In the genomic region with DNA sequence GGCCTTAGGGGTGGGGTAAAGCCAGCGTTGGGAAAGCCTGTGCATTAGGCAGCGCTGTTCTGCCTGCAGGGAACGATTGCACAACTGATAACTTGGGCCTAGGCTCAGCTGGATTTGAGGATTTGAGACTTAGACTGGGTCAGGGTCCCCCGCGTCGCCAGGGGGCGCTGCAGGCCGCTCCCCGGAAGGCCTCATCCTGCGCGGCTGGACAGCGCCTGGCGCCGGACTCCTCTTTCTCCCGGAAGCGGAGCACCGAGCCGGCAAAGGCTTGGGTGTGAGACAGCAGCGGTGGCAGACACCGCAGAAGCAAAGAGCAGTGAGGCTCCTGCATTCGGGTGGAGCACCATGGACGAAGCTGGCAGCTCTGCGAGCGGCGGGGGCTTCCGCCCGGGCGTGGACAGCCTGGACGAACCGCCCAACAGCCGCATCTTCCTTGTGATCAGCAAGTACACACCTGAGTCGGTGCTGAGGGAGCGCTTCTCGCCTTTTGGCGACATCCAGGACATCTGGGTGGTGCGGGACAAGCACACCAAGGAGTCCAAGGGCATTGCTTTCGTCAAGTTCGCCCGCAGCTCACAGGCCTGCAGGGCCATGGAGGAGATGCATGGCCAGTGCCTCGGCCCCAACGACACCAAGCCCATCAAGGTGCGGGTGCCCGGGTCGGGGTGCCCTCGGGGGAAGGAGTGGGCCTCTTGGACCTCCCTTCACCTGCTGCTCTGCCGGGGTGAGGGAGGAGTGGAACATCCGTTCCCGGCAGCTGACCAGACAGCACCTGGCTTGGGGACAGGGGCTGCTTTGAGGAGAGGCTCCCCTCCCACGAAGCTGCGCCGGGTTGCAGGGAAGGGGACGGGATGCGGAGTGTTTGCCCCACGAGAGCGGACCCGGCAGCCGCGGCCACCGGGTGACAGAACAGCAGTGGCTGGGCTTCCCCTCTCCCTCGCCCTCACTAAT, we compare ENCODE assay signal across 8 cellular contexts. TPM values are rescaled to one million over a fixed set of nuclear protein-coding genes. Genes with fewer than 3 reads are reported as not detected.
DNase-seq lines count a peak whose midpoint lies in the region; ATAC-seq and TF ChIP-seq lines count a peak whose summit lies in the region.

A gene with protein sequence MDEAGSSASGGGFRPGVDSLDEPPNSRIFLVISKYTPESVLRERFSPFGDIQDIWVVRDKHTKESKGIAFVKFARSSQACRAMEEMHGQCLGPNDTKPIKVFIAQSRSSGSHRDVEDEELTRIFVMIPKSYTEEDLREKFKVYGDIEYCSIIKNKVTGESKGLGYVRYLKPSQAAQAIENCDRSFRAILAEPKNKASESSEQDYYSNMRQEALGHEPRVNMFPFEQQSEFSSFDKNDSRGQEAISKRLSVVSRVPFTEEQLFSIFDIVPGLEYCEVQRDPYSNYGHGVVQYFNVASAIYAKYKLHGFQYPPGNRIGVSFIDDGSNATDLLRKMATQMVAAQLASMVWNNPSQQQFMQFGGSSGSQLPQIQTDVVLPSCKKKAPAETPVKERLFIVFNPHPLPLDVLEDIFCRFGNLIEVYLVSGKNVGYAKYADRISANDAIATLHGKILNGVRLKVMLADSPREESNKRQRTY (plus strand): TSS at position 236 of the 951 bp plus-strand sequence. CDS start 110 bp downstream, at position 346.

- H3K4me1 ChIP-seq in CD8-positive, alpha-beta memory T cell (ENCODE audit: insufficient read depth, low read length), result peaks cover 15% of the 10 kb centered on the region
- H3K4me1 ChIP-seq in ectodermal cell (ENCODE audit: control insufficient read depth, insufficient read depth, low read length), result no peaks in the 10 kb centered on the region
- H3K4me1 ChIP-seq in lung (ENCODE audit: control insufficient read depth in 2 of 2, insufficient read depth in 2 of 2, low read length in 2 of 2), result peaks cover 2 to 4% of the 10 kb centered on the region in 2 donors

- no peaks in the 10 kb centered on the region for H3K9me3 ChIP-seq in CD8-positive, alpha-beta memory T cell (ENCODE audit: low read length)
- H3K9me3 ChIP-seq in ectodermal cell (ENCODE audit: control insufficient read depth, low read length), result no peaks in the 10 kb centered on the region
- H3K9me3 ChIP-seq in lung (ENCODE audit: control insufficient read depth in 2 of 2, insufficient read depth in 1 of 2, low read length in 1 of 2), result no peaks in the 10 kb centered on the region

- no peaks in the 10 kb centered on the region for H3K36me3 ChIP-seq in CD8-positive, alpha-beta memory T cell (ENCODE audit: insufficient read depth, low read length)
- H3K36me3 ChIP-seq in ectodermal cell (ENCODE audit: control insufficient read depth, insufficient read depth, low read length) (no peaks in the 10 kb centered on the region), lung (ENCODE audit: control insufficient read depth in 2 of 2, insufficient read depth in 2 of 2, low read length in 2 of 2) (no peaks in the 10 kb centered on the region)

- H3K4me3 Mint-ChIP-seq in CD8-positive, alpha-beta memory T cell, result peak within 1 kb of the TSS; percentile 92 to 97 (median 94)
- peak within 1 kb of the TSS; percentile 80 for H3K4me3 Mint-ChIP-seq in activated CD4-positive, alpha-beta memory T cell treated with anti-CD3 and anti-CD28 coated beads, Interleukin-2, amount 10 ng/mL, durations not matched to agents 7 days and 5 days

- peak within 1 kb of the TSS; percentile 68 for H3K27ac ChIP-seq in CD8-positive, alpha-beta memory T cell (ENCODE audit: low read depth, low read length)
- H3K27ac ChIP-seq in ectodermal cell (ENCODE audit: insufficient read depth, low read depth, low read length, poor library complexity, severe bottlenecking) (no peak within 1 kb of the TSS), lung (ENCODE audit: low read depth in 1 of 2, low read length in 1 of 2) (peak within 1 kb of the TSS; percentile 74 to 87)

- peaks cover 0 to 17% (median 5%) of the 10 kb centered on the region in 3 donors for H3K36me3 Mint-ChIP-seq in CD8-positive, alpha-beta memory T cell
- H3K36me3 Mint-ChIP-seq in activated CD4-positive, alpha-beta memory T cell treated with anti-CD3 and anti-CD28 coated beads, Interleukin-2, amount 10 ng/mL, durations not matched to agents 7 days and 5 days (ENCODE audit: low read depth), result peaks cover 14% of the 10 kb centered on the region

- TF ChIP-seq CTCF in lung (IDR thresholded peaks at IDR 0.05; ENCODE audit: control extremely low read depth, extremely low read depth), result peak; percentile 91

- POLR2A ChIA-PET in CD8-positive, alpha-beta memory T cell (lab: Charles Lee), result no interaction called here
- POLR2A ChIA-PET in activated CD4-positive, alpha-beta memory T cell treated with anti-CD3 and anti-CD28 coated beads, Interleukin-2, amount 10 ng/mL, durations not matched to agents 7 days and 5 days (lab: Charles Lee), result interaction anchor here (0.9 to 3.9 kb wide), 6 partner anchors 11 to 338 kb away, joined by 3 to 23 read pairs (median 6); a partner anchor contains a TSS

- H3K4me1 Mint-ChIP-seq in CD8-positive, alpha-beta memory T cell, result peaks cover 33 to 49% (median 48%) of the 10 kb centered on the region in 3 donors
- peaks cover 26% of the 10 kb centered on the region for H3K4me1 Mint-ChIP-seq in activated CD4-positive, alpha-beta memory T cell treated with anti-CD3 and anti-CD28 coated beads, Interleukin-2, amount 10 ng/mL, durations not matched to agents 7 days and 5 days

- DNase-seq in CD8-positive, alpha-beta memory T cell, result peak; percentile 75 to 88 (median 77)
- DNase-seq in NCI-H82 (lab: John Stamatoyannopoulos, UW) (peak; percentile 96), lung (ENCODE audit: low spot score) (peak; percentile 92)
- peak; percentile 89 for DNase-seq in activated CD4-positive, alpha-beta memory T cell treated with anti-CD3 and anti-CD28 coated beads, Interleukin-2, amount 10 ng/mL, durations not matched to agents 7 days and 5 days
- DNase-seq in stimulated activated CD4-positive, alpha-beta T cell treated with anti-CD3 and anti-CD28 coated beads, TNF-alpha, amount 100 ng/mL, for 4 hours (ENCODE audit: low read depth in 3 of 3), result peak; percentile 63 to 77 (median 67)

- H3K27me3 Mint-ChIP-seq in CD8-positive, alpha-beta memory T cell, result peaks cover 0 to 1% of the 10 kb centered on the region in 2 donors
- H3K27me3 Mint-ChIP-seq in activated CD4-positive, alpha-beta memory T cell treated with anti-CD3 and anti-CD28 coated beads, Interleukin-2, amount 10 ng/mL, durations not matched to agents 7 days and 5 days, result no peaks in the 10 kb centered on the region

- H3K27ac Mint-ChIP-seq in CD8-positive, alpha-beta memory T cell, result peak within 1 kb of the TSS; percentile 82 to 96 (median 90)
- peak within 1 kb of the TSS; percentile 89 for H3K27ac Mint-ChIP-seq in activated CD4-positive, alpha-beta memory T cell treated with anti-CD3 and anti-CD28 coated beads, Interleukin-2, amount 10 ng/mL, durations not matched to agents 7 days and 5 days

- no peaks in the 10 kb centered on the region for H3K27me3 ChIP-seq in CD8-positive, alpha-beta memory T cell (ENCODE audit: insufficient read depth, low read length, poor library complexity, severe bottlenecking)
- H3K27me3 ChIP-seq in ectodermal cell (ENCODE audit: control insufficient read depth, insufficient read depth, low read length, poor library complexity, severe bottlenecking) (no peaks in the 10 kb centered on the region), lung (ENCODE audit: control insufficient read depth, insufficient read depth) (no peaks in the 10 kb centered on the region)

- no peaks in the 10 kb centered on the region for H3K9me3 Mint-ChIP-seq in CD8-positive, alpha-beta memory T cell
- H3K9me3 Mint-ChIP-seq in activated CD4-positive, alpha-beta memory T cell treated with anti-CD3 and anti-CD28 coated beads, Interleukin-2, amount 10 ng/mL, durations not matched to agents 7 days and 5 days, result no peaks in the 10 kb centered on the region

- CTCF ChIA-PET in CD8-positive, alpha-beta memory T cell (lab: Charles Lee), result interaction anchor here (0.7 to 2.6 kb wide), 14 partner anchors 9 to 1843 kb away, joined by 3 to 18 read pairs (median 4); a partner anchor contains a TSS
- CTCF ChIA-PET in activated CD4-positive, alpha-beta memory T cell treated with anti-CD3 and anti-CD28 coated beads, Interleukin-2, amount 10 ng/mL, durations not matched to agents 7 days and 5 days (lab: Charles Lee), result interaction anchor here (0.6 to 4.6 kb wide), 37 partner anchors 8 to 748 kb away, joined by 3 to 49 read pairs (median 4); no protein-coding TSS in a partner anchor

- WGBS in ectodermal cell, 2 experiments, result 2% methylated on average over 60 of the region's 60 CpGs
- 1% methylated on average over 52 to 60 of the region's 60 CpGs for WGBS in lung, 2 donors

- peak within 1 kb of the TSS; percentile 88 for H3K4me3 ChIP-seq in CD8-positive, alpha-beta memory T cell (ENCODE audit: low read length)
- H3K4me3 ChIP-seq in ectodermal cell (ENCODE audit: insufficient read depth, low read depth, low read length) (peak within 1 kb of the TSS; percentile 84), lung (peak within 1 kb of the TSS; percentile 99)

- ATAC-seq in GM19438 (IDR thresholded peaks at IDR 0.05; ENCODE audit: low read depth, unreplicated experiment) (peak; percentile 84), HG03575 (IDR thresholded peaks at IDR 0.05; ENCODE audit: extremely low read depth, insufficient number of reproducible peaks, low FRiP score, unreplicated experiment) (peak; percentile 69), lung (ENCODE audit: insufficient read depth, low FRiP score) (peak; percentile 99)

RNA-seq across cellular contexts. Expression of the gene that starts here (rescaled TPM):
- 10 to 100 TPM; 11.9 to 12.7 TPM for total RNA-seq in CD8-positive, alpha-beta memory T cell
- polyA plus RNA-seq in CD8-positive, alpha-beta memory T cell, result 7.9 TPM
- total RNA-seq in activated CD4-positive, alpha-beta memory T cell treated with anti-CD3 and anti-CD28 coated beads, Interleukin-2, amount 10 ng/mL, durations not matched to agents 7 days and 5 days, result 10 to 100 TPM; 15.3 to 17.8 TPM
- polyA plus RNA-seq in ectodermal cell (2013, experiment 1 of 4), result 14.4 TPM
- 18.0 TPM for polyA plus RNA-seq in ectodermal cell (2013, experiment 2 of 4)
- 17.6 TPM for polyA plus RNA-seq in ectodermal cell (2013, experiment 3 of 4)
- 16.3 TPM for polyA plus RNA-seq in ectodermal cell (2013, experiment 4 of 4)
- 10 to 100 TPM; 11.9 to 19.6 TPM for total RNA-seq in lung
- polyA plus RNA-seq in lung, result 10 to 100 TPM in 1 of 2 donors, 1 to 10 TPM in 1; 8.8 to 14.1 TPM
